Comparison of ENCODE assay signal across 27 cellular contexts in genomic region chr9:127124091-127124490, GRCh38. TPM values are rescaled to one million over a fixed set of nuclear protein-coding genes. Genes with fewer than 3 reads are reported as not detected.
A peak's percentile ranks its signal among the peaks of the same experiment; 100 is the strongest.
DNase-seq lines count a peak whose midpoint lies in the region; ATAC-seq and TF ChIP-seq lines count a peak whose summit lies in the region.
"Had no signal": no experiment of that assay in that cellular context is flagged by ENCODE, and none has a peak within 500 bp of the region (broad histone marks: within the 10 kb centered on the region; RNA-seq: fewer than 3 reads in every experiment).

No MANE protein-coding gene starts in this region.

- TF ChIP-seq CTCF in RWPE2 (IDR thresholded peaks at IDR 0.05; ENCODE audit: poor library complexity, severe bottlenecking) (no peak), esophagus squamous epithelium (IDR thresholded peaks at IDR 0.05) (no peak), psoas muscle (IDR thresholded peaks at IDR 0.05) (no peak), type B pancreatic cell (conservative IDR thresholded peaks at IDR 0.05) (no peak)

- H3K4me3 ChIP-seq in RWPE2 (ENCODE audit: severe bottlenecking), result no peak overlapping the region
- H3K4me3 ChIP-seq in esophagus squamous epithelium, result no peak overlapping the region
- no peak overlapping the region for H3K4me3 ChIP-seq in psoas muscle
- H3K4me3 ChIP-seq: coronary artery, left ventricle myocardium inferior, testis had no signal

- DNase-seq in RWPE2 (ENCODE audit: low spot score), result peak; percentile 16
- no peak for DNase-seq in esophagus squamous epithelium (lab: John Stamatoyannopoulos, UW)
- peak in 1 of 2 donors; percentile 26 for DNase-seq in psoas muscle
- DNase-seq in type B pancreatic cell (ENCODE audit: extremely low spot score, unreplicated experiment), result no peak
- no peak for DNase-seq in epidermal melanocyte (ENCODE audit: insufficient read length, low spot score)
- DNase-seq in activated CD8-positive, alpha-beta memory T cell treated with anti-CD3 and anti-CD28 coated beads, Interleukin-2, amount 10 ng/mL, durations not matched to agents 7 days and 5 days, result no peak
- no peak for DNase-seq in T-helper 2 cell treated with Interferon-gamma antibody and Interleukin-4, amounts not matched to agents 5 μg/mL and 100 μg/mL, for 36 hours (ENCODE audit: low spot score)
- DNase-seq: activated CD4-positive, alpha-beta T cell treated with anti-CD3 and anti-CD28 coated beads for 48 hours; activated T-cell treated with anti-CD3 and anti-CD28 coated beads for 4 hours; effector memory CD8-positive, alpha-beta T cell; foreskin keratinocyte; H7; heart right ventricle; left ventricle myocardium inferior; MV-4-11; naive thymus-derived CD4-positive, alpha-beta T cell; NCI-H2107; occipital lobe; SIG-M5; small intestine; stimulated activated naive CD4-positive, alpha-beta T cell; testis had no signal

- H3K9me3 Mint-ChIP-seq in type B pancreatic cell, result no peaks in the 10 kb centered on the region
- H3K9me3 Mint-ChIP-seq in activated CD8-positive, alpha-beta memory T cell treated with anti-CD3 and anti-CD28 coated beads, Interleukin-2, amount 10 ng/mL, durations not matched to agents 7 days and 5 days (ENCODE audit: low read depth), result no peaks in the 10 kb centered on the region
- no peaks in the 10 kb centered on the region for H3K9me3 Mint-ChIP-seq in T-helper 2 cell treated with Interferon-gamma antibody and Interleukin-4, amounts not matched to agents 5 μg/mL and 100 μg/mL, for 36 hours
- H3K9me3 Mint-ChIP-seq: effector memory CD8-positive, alpha-beta T cell; naive thymus-derived CD4-positive, alpha-beta T cell had no signal

- H3K4me1 ChIP-seq in RWPE2 (ENCODE audit: insufficient read depth, poor library complexity, severe bottlenecking), result peaks cover 8% of the 10 kb centered on the region
- H3K4me1 ChIP-seq in esophagus squamous epithelium, result peaks cover 29 to 73% (median 43%) of the 10 kb centered on the region in 3 donors
- H3K4me1 ChIP-seq in psoas muscle, result peaks cover 24% of the 10 kb centered on the region
- H3K4me1 ChIP-seq: foreskin keratinocyte had no signal

- no peaks in the 10 kb centered on the region for H3K36me3 ChIP-seq in RWPE2 (ENCODE audit: low read depth)
- H3K36me3 ChIP-seq in esophagus squamous epithelium, result no peaks in the 10 kb centered on the region
- H3K36me3 ChIP-seq in psoas muscle (ENCODE audit: insufficient read depth in 1 of 2, low read depth in 1 of 2), result peaks cover 0 to 12% of the 10 kb centered on the region in 2 donors
- H3K36me3 ChIP-seq: ascending aorta had no signal

- CTCF ChIA-PET in activated CD8-positive, alpha-beta memory T cell treated with anti-CD3 and anti-CD28 coated beads, Interleukin-2, amount 10 ng/mL, durations not matched to agents 7 days and 5 days (lab: Charles Lee), result no interaction called here

- no peaks in the 10 kb centered on the region for H3K9me3 ChIP-seq in RWPE2 (ENCODE audit: severe bottlenecking)
- no peaks in the 10 kb centered on the region for H3K9me3 ChIP-seq in esophagus squamous epithelium
- H3K9me3 ChIP-seq in psoas muscle, result no peaks in the 10 kb centered on the region
- H3K9me3 ChIP-seq: ascending aorta, heart right ventricle, left ventricle myocardium inferior, testis had no signal

- peaks cover 8% of the 10 kb centered on the region for H3K27me3 Mint-ChIP-seq in type B pancreatic cell
- H3K27me3 Mint-ChIP-seq in activated CD8-positive, alpha-beta memory T cell treated with anti-CD3 and anti-CD28 coated beads, Interleukin-2, amount 10 ng/mL, durations not matched to agents 7 days and 5 days, result peaks cover 69% of the 10 kb centered on the region
- peaks cover 73% of the 10 kb centered on the region for H3K27me3 Mint-ChIP-seq in T-helper 2 cell treated with Interferon-gamma antibody and Interleukin-4, amounts not matched to agents 5 μg/mL and 100 μg/mL, for 36 hours (ENCODE audit: low read depth)

- TF ChIP-seq POLR2A in esophagus squamous epithelium (IDR thresholded peaks at IDR 0.05), result no peak

- WGBS in esophagus squamous epithelium, 2 donors, result 86 to 98% methylated on average over 4 of the region's 7 CpGs
- 93 to 97% (median 96%) methylated on average over 7 of the region's 7 CpGs for WGBS in psoas muscle, 3 donors

- H3K36me3 Mint-ChIP-seq in type B pancreatic cell, result no peaks in the 10 kb centered on the region
- H3K36me3 Mint-ChIP-seq in activated CD8-positive, alpha-beta memory T cell treated with anti-CD3 and anti-CD28 coated beads, Interleukin-2, amount 10 ng/mL, durations not matched to agents 7 days and 5 days, result no peaks in the 10 kb centered on the region
- H3K36me3 Mint-ChIP-seq in T-helper 2 cell treated with Interferon-gamma antibody and Interleukin-4, amounts not matched to agents 5 μg/mL and 100 μg/mL, for 36 hours (ENCODE audit: low read depth), result no peaks in the 10 kb centered on the region

- intact Hi-C loops in esophagus squamous epithelium (cut with DNase I) (loop anchor here (5.0 kb wide), 1 partner anchor 73 kb away; no protein-coding TSS in a partner anchor), psoas muscle (cut with DNase I) (loop anchor here in 1 of 2 donors (5.0 kb wide), 4 partner anchors 67 to 157 kb away; no protein-coding TSS in a partner anchor)

- ATAC-seq in RWPE2 (ENCODE audit: low read depth), result no peak
- no peak for ATAC-seq in psoas muscle
- no peak for ATAC-seq in activated CD8-positive, alpha-beta memory T cell treated with anti-CD3 and anti-CD28 coated beads, Interleukin-2, amount 10 ng/mL, durations not matched to agents 7 days and 5 days
- ATAC-seq: effector memory CD8-positive, alpha-beta T cell; foreskin keratinocyte; heart right ventricle; HepG2; naive thymus-derived CD4-positive, alpha-beta T cell; Panc1 had no signal

- no peak overlapping the region for H3K27ac Mint-ChIP-seq in type B pancreatic cell
- no peak overlapping the region for H3K27ac Mint-ChIP-seq in activated CD8-positive, alpha-beta memory T cell treated with anti-CD3 and anti-CD28 coated beads, Interleukin-2, amount 10 ng/mL, durations not matched to agents 7 days and 5 days
- H3K27ac Mint-ChIP-seq in T-helper 2 cell treated with Interferon-gamma antibody and Interleukin-4, amounts not matched to agents 5 μg/mL and 100 μg/mL, for 36 hours, result no peak overlapping the region
- H3K27ac Mint-ChIP-seq: activated naive CD8-positive, alpha-beta T cell; effector memory CD8-positive, alpha-beta T cell; naive thymus-derived CD4-positive, alpha-beta T cell had no signal

- H3K4me3 Mint-ChIP-seq in type B pancreatic cell, result peak overlapping the region; percentile 29
- H3K4me3 Mint-ChIP-seq in activated CD8-positive, alpha-beta memory T cell treated with anti-CD3 and anti-CD28 coated beads, Interleukin-2, amount 10 ng/mL, durations not matched to agents 7 days and 5 days, result no peak overlapping the region
- no peak overlapping the region for H3K4me3 Mint-ChIP-seq in T-helper 2 cell treated with Interferon-gamma antibody and Interleukin-4, amounts not matched to agents 5 μg/mL and 100 μg/mL, for 36 hours
- H3K4me3 Mint-ChIP-seq: activated naive CD8-positive, alpha-beta T cell; effector memory CD8-positive, alpha-beta T cell had no signal

- H3K4me1 Mint-ChIP-seq in type B pancreatic cell (ENCODE audit: unreplicated experiment), result peaks cover 17% of the 10 kb centered on the region
- peaks cover 2% of the 10 kb centered on the region for H3K4me1 Mint-ChIP-seq in activated CD8-positive, alpha-beta memory T cell treated with anti-CD3 and anti-CD28 coated beads, Interleukin-2, amount 10 ng/mL, durations not matched to agents 7 days and 5 days
- no peaks in the 10 kb centered on the region for H3K4me1 Mint-ChIP-seq in T-helper 2 cell treated with Interferon-gamma antibody and Interleukin-4, amounts not matched to agents 5 μg/mL and 100 μg/mL, for 36 hours (ENCODE audit: low read depth)

- H3K27me3 ChIP-seq in RWPE2 (ENCODE audit: insufficient read depth, poor library complexity, severe bottlenecking), result no peaks in the 10 kb centered on the region
- H3K27me3 ChIP-seq in esophagus squamous epithelium, result peaks cover 0 to 5% (median 0%) of the 10 kb centered on the region in 4 donors
- H3K27me3 ChIP-seq in psoas muscle (ENCODE audit: insufficient read depth in 3 of 3, low read length in 2 of 3), result no peaks in the 10 kb centered on the region
- H3K27me3 ChIP-seq: ascending aorta, testis had no signal

- H3K27ac ChIP-seq in RWPE2 (ENCODE audit: poor library complexity, severe bottlenecking) (no peak overlapping the region), esophagus squamous epithelium (peak overlapping the region in 3 of 4 donors; percentile 92 to 96 (median 92)), psoas muscle (peak overlapping the region; percentile 92)
- H3K27ac ChIP-seq: foreskin keratinocyte, testis had no signal

RNA-seq across cellular contexts. Expression of gene ANGPTL2, which starts 1.7 kb away (rescaled TPM):
- 10 to 100 TPM in 1 of 4 donors, 1 to 10 TPM in 3; 2.4 to 24.6 (median 7.6) TPM for total RNA-seq in esophagus squamous epithelium
- total RNA-seq in psoas muscle, result 100 to 1,000 TPM in 1 of 4 donors, 10 to 100 TPM in 3; 12.6 to 208 (median 19.0) TPM
- 10 to 100 TPM in 2 of 3 donors, 1 to 10 TPM in 1; 8.9 to 22.3 (median 11.2) TPM for polyA plus RNA-seq in psoas muscle
- 5.4 and 20.6 TPM in 2 replicates for total RNA-seq in type B pancreatic cell (ENCODE audit: low replicate concordance)
- not detected for total RNA-seq in activated CD8-positive, alpha-beta memory T cell treated with anti-CD3 and anti-CD28 coated beads, Interleukin-2, amount 10 ng/mL, durations not matched to agents 7 days and 5 days
- total RNA-seq: naive thymus-derived CD4-positive, alpha-beta T cell had no signal
- polyA plus RNA-seq: naive thymus-derived CD4-positive, alpha-beta T cell had no signal
